ENCODE assay signal across 24 cellular contexts in genomic region chr14:36465178-36465577, GRCh38. TPM values are rescaled to one million over a fixed set of nuclear protein-coding genes. Genes with fewer than 3 reads are reported as not detected.
"Had no signal": no experiment of that assay in that cellular context is flagged by ENCODE, and none has a peak within 500 bp of the region (broad histone marks: within the 10 kb centered on the region; RNA-seq: fewer than 3 reads in every experiment).

No MANE protein-coding gene starts in this region.

- ATAC-seq: HepG2 had no signal

- H3K27me3 ChIP-seq: MG63 had no signal

- H3K4me3 ChIP-seq: MG63, SJSA1 had no signal

- H3K4me1 ChIP-seq: SJSA1 had no signal

- H3K27ac ChIP-seq: SJSA1 had no signal

- DNase-seq: IMR-90, Karpas-422, KG1, MG63, NCI-H1092, NCI-H1417 treated with DMSO at 0.1 percent for 48 hours, NCI-H146, NCI-H1694 treated with DMSO at 0.1 percent for 48 hours, NCI-H2029, NCI-H2081 treated with DMSO at 0.1 percent for 48 hours, NCI-H2171, NCI-H226, NCI-H446, NCI-H510A, NCI-H524 treated with DMSO at 0.1 percent for 48 hours, NCI-H774, Right ventricle myocardium superior, RPMI8226, SIG-M5, SK-N-SH, T-helper 1 cell had no signal

- H3K36me3 ChIP-seq: MG63, SJSA1 had no signal

- H3K9me3 ChIP-seq: MG63, SJSA1, SK-N-SH had no signal

RNA-seq across cellular contexts. Expression of gene NKX2-1, which starts 54.9 kb away (rescaled TPM):
- total RNA-seq: HepG2, HT1080, IMR-90, Right ventricle myocardium superior, SJSA1 had no signal
